25 cellular contexts compared by ENCODE assay signal in genomic region chr18:74396252-74397204, GRCh38.
A peak's percentile ranks its signal among the peaks of the same experiment; 100 is the strongest.
DNase-seq lines count a peak whose midpoint lies in the region; ATAC-seq, FAIRE-seq and TF ChIP-seq lines count a peak whose summit lies in the region.
"Had no signal": no experiment of that assay in that cellular context is flagged by ENCODE, and none has a peak within 500 bp of the region (broad histone marks: within the 10 kb centered on the region; RNA-seq: fewer than 3 reads in every experiment).

No MANE protein-coding gene starts in this region.

- no peak for TF ChIP-seq CTCF in upper lobe of left lung (IDR thresholded peaks at IDR 0.05)

- peak overlapping the region; percentile 19 for H3K4me3 ChIP-seq in adipocyte (ENCODE audit: low read length)
- H3K4me3 ChIP-seq in right cardiac atrium (ENCODE audit: low read length), result no peak overlapping the region
- no peak overlapping the region for H3K4me3 ChIP-seq in upper lobe of left lung
- no peak overlapping the region for H3K4me3 ChIP-seq in small intestine (ENCODE audit: low read depth in 1 of 2, low read length in 2 of 2)
- H3K4me3 ChIP-seq: cardiac muscle cell, esophagus squamous epithelium, prostate gland, vagina had no signal

- H3K27me3 ChIP-seq in adipocyte (replicated peaks; ENCODE audit: control insufficient read depth, insufficient read depth, low read length) (peaks cover 71% of the 10 kb centered on the region), right cardiac atrium (ENCODE audit: control insufficient read depth, insufficient read depth) (no peaks in the 10 kb centered on the region), upper lobe of left lung (no peaks in the 10 kb centered on the region), small intestine (ENCODE audit: control insufficient read depth in 2 of 2, insufficient read depth in 2 of 2, low read length in 2 of 2) (no peaks in the 10 kb centered on the region)
- H3K27me3 ChIP-seq: cardiac muscle cell, vagina had no signal

- H3K36me3 Mint-ChIP-seq in activated naive CD4-positive, alpha-beta T cell treated with anti-CD3 and anti-CD28 coated beads, Interleukin-2, amount 50 U/mL, for 24 hours, result no peaks in the 10 kb centered on the region
- H3K36me3 Mint-ChIP-seq: activated CD4-positive, alpha-beta memory T cell treated with anti-CD3 and anti-CD28 coated beads for 36 hours; activated naive CD8-positive, alpha-beta T cell treated with anti-CD3 and anti-CD28 coated beads, Interleukin-2, amount 10 ng/mL, durations not matched to agents 7 days and 5 days; CD4-positive, CD25-positive, alpha-beta regulatory T cell; naive thymus-derived CD8-positive, alpha-beta T cell had no signal

- peaks cover 13% of the 10 kb centered on the region for H3K4me1 ChIP-seq in adipocyte (ENCODE audit: control insufficient read depth, insufficient read depth, low read length)
- H3K4me1 ChIP-seq in right cardiac atrium (ENCODE audit: control insufficient read depth, insufficient read depth, low read length), result peaks cover 2% of the 10 kb centered on the region
- peaks cover 5 to 35% (median 17%) of the 10 kb centered on the region in 4 donors for H3K4me1 ChIP-seq in upper lobe of left lung
- peaks cover 0 to 2% of the 10 kb centered on the region in 2 donors for H3K4me1 ChIP-seq in small intestine (ENCODE audit: control insufficient read depth in 2 of 2, insufficient read depth in 1 of 2, low read depth in 1 of 2, low read length in 1 of 2)
- H3K4me1 ChIP-seq: esophagus squamous epithelium, prostate gland had no signal

- H3K36me3 ChIP-seq in adipocyte (ENCODE audit: control insufficient read depth, insufficient read depth, low read length, severe bottlenecking) (no peaks in the 10 kb centered on the region), upper lobe of left lung (no peaks in the 10 kb centered on the region), small intestine (ENCODE audit: control insufficient read depth in 2 of 2, insufficient read depth in 2 of 2, low read length in 2 of 2) (no peaks in the 10 kb centered on the region)
- H3K36me3 ChIP-seq: cardiac muscle cell, esophagus squamous epithelium, prostate gland, vagina had no signal

- no peak for TF ChIP-seq POLR2A in upper lobe of left lung (IDR thresholded peaks at IDR 0.05)

- H3K27ac ChIP-seq in right cardiac atrium (ENCODE audit: low read length), result peak overlapping the region; percentile 35
- peak overlapping the region in 3 of 4 donors; percentile 17 to 62 (median 36) for H3K27ac ChIP-seq in upper lobe of left lung
- no peak overlapping the region for H3K27ac ChIP-seq in small intestine (ENCODE audit: low read depth in 1 of 2, low read length in 1 of 2)
- H3K27ac ChIP-seq: cardiac muscle cell, prostate gland, vagina had no signal

- H3K9me3 ChIP-seq in adipocyte (ENCODE audit: control insufficient read depth, low read length), result no peaks in the 10 kb centered on the region
- no peaks in the 10 kb centered on the region for H3K9me3 ChIP-seq in right cardiac atrium (ENCODE audit: control insufficient read depth, low read length)
- no peaks in the 10 kb centered on the region for H3K9me3 ChIP-seq in upper lobe of left lung
- no peaks in the 10 kb centered on the region for H3K9me3 ChIP-seq in small intestine (ENCODE audit: control insufficient read depth, low read depth)
- H3K9me3 ChIP-seq: esophagus squamous epithelium, prostate gland, vagina had no signal

- ATAC-seq in right cardiac atrium (peak in 1 of 2 donors; percentile 19), upper lobe of left lung (ENCODE audit: low FRiP score in 2 of 2) (peak in 1 of 2 donors; percentile 57)
- ATAC-seq: activated T-cell treated with anti-CD3 and anti-CD28 coated beads, Interleukin-2, amount 50 U/mL, for 72 hours; naive thymus-derived CD8-positive, alpha-beta T cell; SK-N-SH treated with all-trans-retinoic acid at 6 μM for 48 hours; stimulated activated naive CD8-positive, alpha-beta T cell treated with anti-CD3 and anti-CD28 coated beads, Interleukin-15, Interleukin-2, amounts not matched to agents 100 U/mL and 50 U/mL, for 24 hours had no signal

- WGBS in right cardiac atrium, result 51% methylated on average over 15 of the region's 15 CpGs
- WGBS in upper lobe of left lung, 2 donors, result 44 to 56% methylated on average over 15 of the region's 15 CpGs
- 54 to 72% (median 67%) methylated on average over 15 of the region's 15 CpGs for WGBS in small intestine, 3 donors

- FAIRE-seq in small intestine (lab: Jason Lieb, UNC), result no peak
- FAIRE-seq: A204.1, TTC549 had no signal

- no peak for TF ChIP-seq EP300 in upper lobe of left lung (IDR thresholded peaks at IDR 0.05)

- H3K4me3 Mint-ChIP-seq in activated naive CD4-positive, alpha-beta T cell treated with anti-CD3 and anti-CD28 coated beads, Interleukin-2, amount 50 U/mL, for 24 hours, result peak overlapping the region; percentile 24
- H3K4me3 Mint-ChIP-seq: activated CD4-positive, alpha-beta memory T cell treated with anti-CD3 and anti-CD28 coated beads for 36 hours; activated naive CD8-positive, alpha-beta T cell treated with anti-CD3 and anti-CD28 coated beads, Interleukin-2, amount 10 ng/mL, durations not matched to agents 7 days and 5 days; activated T-cell treated with anti-CD3 and anti-CD28 coated beads, Interleukin-2, amount 50 U/mL, for 72 hours; CD4-positive, CD25-positive, alpha-beta regulatory T cell; naive thymus-derived CD8-positive, alpha-beta T cell had no signal

- H3K9ac ChIP-seq in adipocyte (ENCODE audit: low read length), result no peak overlapping the region

- H3K4me1 Mint-ChIP-seq in activated naive CD4-positive, alpha-beta T cell treated with anti-CD3 and anti-CD28 coated beads, Interleukin-2, amount 50 U/mL, for 24 hours, result peaks cover 18% of the 10 kb centered on the region

- intact Hi-C loops in right cardiac atrium (cut with DNase I), result no loop called here

- H3K27ac Mint-ChIP-seq in activated naive CD4-positive, alpha-beta T cell treated with anti-CD3 and anti-CD28 coated beads, Interleukin-2, amount 50 U/mL, for 24 hours, result no peak overlapping the region
- H3K27ac Mint-ChIP-seq: activated CD4-positive, alpha-beta memory T cell treated with anti-CD3 and anti-CD28 coated beads for 36 hours; activated naive CD8-positive, alpha-beta T cell treated with anti-CD3 and anti-CD28 coated beads, Interleukin-2, amount 10 ng/mL, durations not matched to agents 7 days and 5 days; activated T-cell treated with anti-CD3 and anti-CD28 coated beads, Interleukin-2, amount 50 U/mL, for 72 hours; CD4-positive, CD25-positive, alpha-beta regulatory T cell had no signal

- peaks cover 2% of the 10 kb centered on the region for H3K27me3 Mint-ChIP-seq in activated naive CD4-positive, alpha-beta T cell treated with anti-CD3 and anti-CD28 coated beads, Interleukin-2, amount 50 U/mL, for 24 hours

- DNase-seq in activated naive CD4-positive, alpha-beta T cell (lab: John Stamatoyannopoulos, UW), result no peak
- DNase-seq in adipocyte (ENCODE audit: low read depth) (no peak), right cardiac atrium (no peak), upper lobe of left lung (no peak), small intestine (no peak), HT-29 (ENCODE audit: low spot score) (no peak)
- DNase-seq in activated CD8-positive, alpha-beta memory T cell treated with anti-CD3 and anti-CD28 coated beads for 24 hours, result no peak
- DNase-seq: activated CD4-positive, alpha-beta memory T cell treated with anti-CD3 and anti-CD28 coated beads for 36 hours; activated naive CD8-positive, alpha-beta T cell treated with anti-CD3 and anti-CD28 coated beads, Interleukin-2, amount 10 ng/mL, durations not matched to agents 7 days and 5 days; activated T-cell treated with anti-CD3 and anti-CD28 coated beads, Interleukin-2, amount 50 U/mL, for 72 hours; CD4-positive, CD25-positive, alpha-beta regulatory T cell; DND-41; effector CD4-positive, alpha-beta T cell; esophagus squamous epithelium; IMR-90; naive thymus-derived CD8-positive, alpha-beta T cell; NCI-H1048; stimulated activated naive CD8-positive, alpha-beta T cell treated with anti-CD3 and anti-CD28 coated beads, Interleukin-15, Interleukin-2, amounts not matched to agents 100 U/mL and 50 U/mL, for 24 hours had no signal

- no peaks in the 10 kb centered on the region for H3K9me3 Mint-ChIP-seq in activated naive CD4-positive, alpha-beta T cell treated with anti-CD3 and anti-CD28 coated beads, Interleukin-2, amount 50 U/mL, for 24 hours
- H3K9me3 Mint-ChIP-seq: activated CD4-positive, alpha-beta memory T cell treated with anti-CD3 and anti-CD28 coated beads for 36 hours; activated naive CD8-positive, alpha-beta T cell treated with anti-CD3 and anti-CD28 coated beads, Interleukin-2, amount 10 ng/mL, durations not matched to agents 7 days and 5 days; activated T-cell treated with anti-CD3 and anti-CD28 coated beads, Interleukin-2, amount 50 U/mL, for 72 hours; CD4-positive, CD25-positive, alpha-beta regulatory T cell; naive thymus-derived CD8-positive, alpha-beta T cell had no signal

Comparison
In these comparisons a context has a peak if more than half of its experiments do, and no peak if none do; other contexts are left out.
1. H3K27ac ChIP-seq: peak in right cardiac atrium (single experiment) and upper lobe of left lung (3 of 4); none in small intestine (0 of 2).